29 cellular contexts compared by ENCODE assay signal in genomic region chr2:215850380-215850779, GRCh38.
DNase-seq lines count a peak whose midpoint lies in the region; ATAC-seq and TF ChIP-seq lines count a peak whose summit lies in the region.
"Had no signal": no experiment of that assay in that cellular context is flagged by ENCODE, and none has a peak within 500 bp of the region (broad histone marks: within the 10 kb centered on the region; RNA-seq: fewer than 3 reads in every experiment).

No MANE protein-coding gene starts in this region.

- H3K4me1 ChIP-seq in mammary epithelial cell (ENCODE audit: insufficient read depth, low read length), result peaks cover 4% of the 10 kb centered on the region
- H3K4me1 ChIP-seq: body of pancreas, colonic mucosa, esophagus squamous epithelium had no signal

- no peak overlapping the region for H2AFZ ChIP-seq in mammary epithelial cell (ENCODE audit: low read depth, low read length)

- no peaks in the 10 kb centered on the region for H3K36me3 Mint-ChIP-seq in osteocyte (ENCODE audit: unreplicated experiment)
- H3K36me3 Mint-ChIP-seq: CD4-positive, CD25-positive, alpha-beta regulatory T cell; naive thymus-derived CD8-positive, alpha-beta T cell; stimulated activated effector memory CD8-positive, alpha-beta T cell treated with anti-CD3 and anti-CD28 coated beads, Interleukin-12 subunit alpha, Interleukin-12 subunit beta, amount 100 ng/mL, for 72 hours had no signal

- ATAC-seq in Right ventricle myocardium inferior (peak; percentile 41), Right ventricle myocardium superior (ENCODE audit: poor library complexity) (peak; percentile 70)
- ATAC-seq: activated naive CD8-positive, alpha-beta T cell treated with anti-CD3 and anti-CD28 coated beads, Interleukin-2, amount 50 U/mL, for 24 hours; body of pancreas; naive thymus-derived CD8-positive, alpha-beta T cell; stimulated activated effector memory CD8-positive, alpha-beta T cell treated with anti-CD3 and anti-CD28 coated beads, Interleukin-12 subunit alpha, Interleukin-12 subunit beta, amount 100 ng/mL, for 72 hours had no signal

- peaks cover 3% of the 10 kb centered on the region for H3K9me3 Mint-ChIP-seq in osteocyte (ENCODE audit: unreplicated experiment)
- H3K9me3 Mint-ChIP-seq: stimulated activated effector memory CD8-positive, alpha-beta T cell treated with anti-CD3 and anti-CD28 coated beads, Interleukin-12 subunit alpha, Interleukin-12 subunit beta, amount 100 ng/mL, for 72 hours had no signal

- no peaks in the 10 kb centered on the region for H3K36me3 ChIP-seq in mammary epithelial cell (ENCODE audit: insufficient read depth, low read length)
- H3K36me3 ChIP-seq: colonic mucosa, esophagus squamous epithelium, left lung had no signal

- H3K4me2 ChIP-seq in mammary epithelial cell (ENCODE audit: insufficient read depth, low read depth, low read length), result no peak overlapping the region

- H3K4me3 Mint-ChIP-seq in osteocyte (ENCODE audit: unreplicated experiment), result no peak overlapping the region
- H3K4me3 Mint-ChIP-seq: activated naive CD8-positive, alpha-beta T cell treated with anti-CD3 and anti-CD28 coated beads, Interleukin-2, amount 50 U/mL, for 24 hours; CD4-positive, CD25-positive, alpha-beta regulatory T cell; endodermal cell; naive thymus-derived CD8-positive, alpha-beta T cell; stimulated activated effector memory CD8-positive, alpha-beta T cell treated with anti-CD3 and anti-CD28 coated beads, Interleukin-12 subunit alpha, Interleukin-12 subunit beta, amount 100 ng/mL, for 72 hours had no signal

- no peak for DNase-seq in Right ventricle myocardium inferior (ENCODE audit: missing footprints)
- no peak for DNase-seq in cardiac septum (ENCODE audit: low spot score)
- DNase-seq in Right ventricle myocardium superior, result no peak
- no peak for DNase-seq in osteocyte (ENCODE audit: extremely low spot score, unreplicated experiment)
- no peak for DNase-seq in cortex of kidney (lab: John Stamatoyannopoulos, UW)
- DNase-seq in NCI-H82 treated with DMSO at 0.1 percent for 48 hours (lab: John Stamatoyannopoulos, UW; ENCODE audit: unreplicated experiment), result no peak
- no peak for DNase-seq in GM13976 (ENCODE audit: low spot score)
- no peak for DNase-seq in mammary epithelial cell
- DNase-seq: activated CD4-positive, alpha-beta T cell treated with anti-CD3 and anti-CD28 coated beads for 4 hours; activated effector memory CD4-positive, alpha-beta T cell treated with anti-CD3 and anti-CD28 coated beads, Interleukin-2, amount 50 U/mL, for 16 hours; activated naive CD8-positive, alpha-beta T cell treated with anti-CD3 and anti-CD28 coated beads, Interleukin-2, amount 50 U/mL, for 24 hours; activated T-cell treated with anti-CD3 and anti-CD28 coated beads, Interleukin-2, amount 50 U/mL, for 1 hour; body of pancreas; CD4-positive, CD25-positive, alpha-beta regulatory T cell; colonic mucosa; endodermal cell; esophagus squamous epithelium; KG1; left lung; midbrain; naive thymus-derived CD8-positive, alpha-beta T cell; NCI-H1417; NCI-H2029 treated with DMSO at 0.1 percent for 48 hours; NCI-H2227 treated with DMSO at 0.1 percent for 48 hours; nucleus accumbens; stimulated activated CD4-positive, alpha-beta T cell treated with anti-CD3 and anti-CD28 coated beads, Interleukin-12 subunit alpha, Interleukin-12 subunit beta, amount 100 ng/mL, for 4 hours; stimulated activated CD4-positive, alpha-beta T cell treated with anti-CD3 and anti-CD28 coated beads, Interleukin-4, amount 100 ng/mL, for 24 hours; substantia nigra had no signal

- no peak overlapping the region for H3K27ac ChIP-seq in mammary epithelial cell (ENCODE audit: insufficient read depth, low read depth, low read length)
- H3K27ac ChIP-seq: body of pancreas, colonic mucosa had no signal

- H3K4me3 ChIP-seq in mammary epithelial cell (replicated peaks in 1 of 3; ENCODE audit: insufficient read depth in 1 of 3, low read depth in 2 of 3, low read length in 3 of 3), result no peak overlapping the region
- H3K4me3 ChIP-seq: body of pancreas, colonic mucosa, esophagus squamous epithelium, left lung had no signal

- H3K27me3 Mint-ChIP-seq in osteocyte (ENCODE audit: unreplicated experiment), result no peaks in the 10 kb centered on the region
- H3K27me3 Mint-ChIP-seq: activated naive CD8-positive, alpha-beta T cell treated with anti-CD3 and anti-CD28 coated beads, Interleukin-2, amount 50 U/mL, for 24 hours had no signal

- H3K9me3 ChIP-seq in mammary epithelial cell (replicated peaks; ENCODE audit: insufficient read depth, low read length), result no peaks in the 10 kb centered on the region
- H3K9me3 ChIP-seq: body of pancreas, colonic mucosa, esophagus squamous epithelium had no signal

- in situ Hi-C loops in GM13976 (cut with MboI; ENCODE audit: low sequenced_read_pairs, unreplicated experiment), result no loop called here
- in situ Hi-C loops in mammary epithelial cell (cut with MboI; ENCODE audit: low sequenced_read_pairs in 2 of 2), result no loop called here

- CTCF ChIA-PET in mammary epithelial cell (lab: Charles Lee; ENCODE audit: low non-redundant PET), result no interaction called here

- peaks cover 50% of the 10 kb centered on the region for H3K4me1 Mint-ChIP-seq in osteocyte (ENCODE audit: unreplicated experiment)
- H3K4me1 Mint-ChIP-seq: CD4-positive, CD25-positive, alpha-beta regulatory T cell; endodermal cell; stimulated activated effector memory CD8-positive, alpha-beta T cell treated with anti-CD3 and anti-CD28 coated beads, Interleukin-12 subunit alpha, Interleukin-12 subunit beta, amount 100 ng/mL, for 72 hours had no signal

- intact Hi-C loops in Right ventricle myocardium inferior (cut with DNase I) (no loop called here), cardiac septum (cut with DNase I) (no loop called here), Right ventricle myocardium superior (cut with DNase I) (no loop called here), mammary epithelial cell (cut with micrococcal nuclease) (no loop called here)

- H3K79me2 ChIP-seq in mammary epithelial cell (ENCODE audit: insufficient read depth, low read length), result no peaks in the 10 kb centered on the region

- no peak for TF ChIP-seq CTCF in osteocyte (IDR thresholded peaks at IDR 0.05)
- no peak for TF ChIP-seq CTCF in GM13976 (IDR thresholded peaks at IDR 0.05; ENCODE audit: borderline replicate concordance, control extremely low read depth, extremely low read depth, insufficient read depth, missing control alignments)
- TF ChIP-seq CTCF in mammary epithelial cell (conservative IDR thresholded peaks at IDR 0.05 in 1 of 2, IDR thresholded peaks at IDR 0.05 in 1 of 2; ENCODE audit: extremely low read depth in 1 of 2, insufficient read depth in 1 of 2, low read depth in 1 of 2, low read length in 2 of 2), result no peak

- H3K27ac Mint-ChIP-seq in osteocyte (ENCODE audit: unreplicated experiment), result peak overlapping the region; percentile 93
- H3K27ac Mint-ChIP-seq: activated naive CD8-positive, alpha-beta T cell treated with anti-CD3 and anti-CD28 coated beads, Interleukin-2, amount 50 U/mL, for 24 hours; CD4-positive, CD25-positive, alpha-beta regulatory T cell; endodermal cell; naive thymus-derived CD8-positive, alpha-beta T cell; stimulated activated effector memory CD8-positive, alpha-beta T cell treated with anti-CD3 and anti-CD28 coated beads, Interleukin-12 subunit alpha, Interleukin-12 subunit beta, amount 100 ng/mL, for 72 hours had no signal

- H3K27me3 ChIP-seq in mammary epithelial cell (ENCODE audit: insufficient read depth, low read length), result no peaks in the 10 kb centered on the region
- H3K27me3 ChIP-seq: body of pancreas, colonic mucosa, esophagus squamous epithelium, left lung had no signal

- dilution Hi-C loops in mammary epithelial cell (cut with HindIII; ENCODE audit: low sequenced_read_pairs), result no loop called here

- BruUV-seq in mammary epithelial cell (replicated peaks; lab: Mats Ljungman, UMichigan), result no TSS peak

- H3K9ac ChIP-seq in mammary epithelial cell (ENCODE audit: insufficient read depth, low read length), result no peak overlapping the region

- no peaks in the 10 kb centered on the region for H4K20me1 ChIP-seq in mammary epithelial cell (ENCODE audit: insufficient read depth, low read length)

- 100% methylated on average over 4 of the region's 4 CpGs for WGBS in mammary epithelial cell (ENCODE audit: low coverage, missing lambda C conversion rate)
